ENCODE assay signal across 8 cellular contexts in the genomic region with DNA sequence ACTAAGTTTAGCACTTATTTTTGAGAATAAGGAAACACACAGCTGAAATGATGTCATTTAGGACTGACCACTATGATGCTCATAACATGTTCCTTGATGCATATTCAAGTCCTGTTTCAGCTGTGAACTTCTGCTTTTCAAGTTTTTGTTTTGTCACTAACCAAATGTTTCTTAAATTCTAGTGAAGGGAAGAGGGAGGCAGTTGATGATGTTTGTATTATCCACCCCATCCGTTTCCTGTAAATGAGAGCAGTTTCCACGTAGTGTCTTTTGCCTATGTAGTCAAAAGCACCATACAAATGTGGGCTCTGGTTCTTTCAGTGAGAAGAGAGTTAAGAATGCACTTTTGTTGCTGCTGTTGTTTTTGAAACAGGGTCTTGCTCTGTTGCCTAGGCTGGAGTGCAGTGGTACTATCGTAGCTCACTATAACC.
DNase-seq lines count a peak whose midpoint lies in the region; ATAC-seq and TF ChIP-seq lines count a peak whose summit lies in the region.

No MANE protein-coding gene starts in this region.

- POLR2A ChIA-PET in activated naive CD8-positive, alpha-beta T cell treated with anti-CD3 and anti-CD28 coated beads, Interleukin-2, amount 10 ng/mL, durations not matched to agents 7 days and 5 days (lab: Charles Lee) = interaction anchor here (0.8 to 1.8 kb wide), 3 partner anchors 14 to 256 kb away, joined by 3 to 7 read pairs (median 4); no protein-coding TSS in a partner anchor

- H3K36me3 Mint-ChIP-seq in activated naive CD8-positive, alpha-beta T cell treated with anti-CD3 and anti-CD28 coated beads, Interleukin-2, amount 10 ng/mL, durations not matched to agents 7 days and 5 days = peaks cover 7% of the 10 kb centered on the region

- H3K27me3 ChIP-seq in stomach = no peaks in the 10 kb centered on the region

- 70 to 77% (median 72%) methylated on average over 3 of the region's 3 CpGs for WGBS in stomach, 5 donors

- TF ChIP-seq CTCF in stomach (IDR thresholded peaks at IDR 0.05) = no peak

- H3K27me3 Mint-ChIP-seq in activated naive CD8-positive, alpha-beta T cell treated with anti-CD3 and anti-CD28 coated beads, Interleukin-2, amount 10 ng/mL, durations not matched to agents 7 days and 5 days = no peaks in the 10 kb centered on the region

- H3K27ac ChIP-seq in stomach = peak overlapping the region; percentile 10 to 76 (median 38)

- peak overlapping the region; percentile 88 for H3K27ac Mint-ChIP-seq in activated naive CD8-positive, alpha-beta T cell treated with anti-CD3 and anti-CD28 coated beads, Interleukin-2, amount 10 ng/mL, durations not matched to agents 7 days and 5 days

- no peaks in the 10 kb centered on the region for H3K36me3 ChIP-seq in stomach

- DNase-seq in CD1c-positive myeloid dendritic cell (ENCODE audit: extremely low spot score) = peak; percentile 95
- DNase-seq in activated naive CD8-positive, alpha-beta T cell treated with anti-CD3 and anti-CD28 coated beads, Interleukin-2, amount 10 ng/mL, durations not matched to agents 7 days and 5 days = no peak
- DNase-seq in stomach = no peak
- no peak for DNase-seq in stimulated activated CD4-positive, alpha-beta T cell treated with anti-CD3 and anti-CD28 coated beads, Interleukin-4, amount 100 ng/mL, for 24 hours
- DNase-seq in activated CD4-positive, CD25-positive, alpha-beta regulatory T cell treated with anti-CD3 and anti-CD28 coated beads, Interleukin-2, amount 50 U/mL, for 72 hours = no peak
- DNase-seq in hepatic stellate cell (ENCODE audit: low spot score) = no peak

- no peak for TF ChIP-seq EP300 in stomach (IDR thresholded peaks at IDR 0.05)

- H3K4me1 ChIP-seq in stomach = peaks cover 0 to 40% (median 22%) of the 10 kb centered on the region in 4 donors

- no peak overlapping the region for H3K4me3 ChIP-seq in stomach

- peaks cover 27% of the 10 kb centered on the region for H3K4me1 Mint-ChIP-seq in activated naive CD8-positive, alpha-beta T cell treated with anti-CD3 and anti-CD28 coated beads, Interleukin-2, amount 10 ng/mL, durations not matched to agents 7 days and 5 days

- no peak for TF ChIP-seq POLR2A in stomach (IDR thresholded peaks at IDR 0.05)

- H3K4me3 Mint-ChIP-seq in activated naive CD8-positive, alpha-beta T cell treated with anti-CD3 and anti-CD28 coated beads, Interleukin-2, amount 10 ng/mL, durations not matched to agents 7 days and 5 days = peak overlapping the region; percentile 43

- ATAC-seq in GM19438 (IDR thresholded peaks at IDR 0.05; ENCODE audit: low read depth, unreplicated experiment) = peak; percentile 71
- ATAC-seq in HG03378 (IDR thresholded peaks at IDR 0.05; ENCODE audit: unreplicated experiment) = peak; percentile 84
- ATAC-seq in activated naive CD8-positive, alpha-beta T cell treated with anti-CD3 and anti-CD28 coated beads, Interleukin-2, amount 10 ng/mL, durations not matched to agents 7 days and 5 days (ENCODE audit: low read depth) = peak; percentile 80

- H3K9me3 ChIP-seq in stomach = no peaks in the 10 kb centered on the region

- intact Hi-C loops in stomach (cut with DNase I; ENCODE audit: low total_unique reads) = no loop called here

- H3K9me3 Mint-ChIP-seq in activated naive CD8-positive, alpha-beta T cell treated with anti-CD3 and anti-CD28 coated beads, Interleukin-2, amount 10 ng/mL, durations not matched to agents 7 days and 5 days = no peaks in the 10 kb centered on the region
